ENCODE assay signal across 22 cellular contexts in the genomic region with DNA sequence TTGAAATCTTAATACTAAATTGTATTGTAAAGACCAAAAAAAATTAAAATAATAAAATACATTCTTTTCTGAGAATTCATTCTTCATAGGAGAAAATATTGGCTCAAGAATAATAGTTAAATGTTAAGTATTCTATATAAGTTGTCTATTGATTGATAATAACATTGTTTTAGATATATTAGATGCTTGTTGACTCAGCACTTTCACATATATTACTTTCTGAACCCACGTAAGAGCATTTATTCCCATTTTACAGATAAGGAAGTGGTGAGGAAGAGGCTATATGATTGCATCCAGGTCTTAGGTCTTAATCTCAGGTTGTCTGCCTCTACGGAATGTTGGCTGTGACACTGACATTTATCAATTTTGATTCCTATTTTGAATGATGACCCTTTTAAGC.
DNase-seq lines count a peak whose midpoint lies in the region; ATAC-seq, FAIRE-seq and TF ChIP-seq lines count a peak whose summit lies in the region.
"Had no signal": no experiment of that assay in that cellular context is flagged by ENCODE, and none has a peak within 500 bp of the region (broad histone marks: within the 10 kb centered on the region; RNA-seq: fewer than 3 reads in every experiment).

No MANE protein-coding gene starts in this region.

- H3K4me2 ChIP-seq in IMR-90 (ENCODE audit: low read depth, low read length) = no peak overlapping the region
- H3K4me2 ChIP-seq: BLaER1 had no signal

- H3K27ac ChIP-seq in IMR-90 (ENCODE audit: insufficient read depth, low read length) (no peak overlapping the region), pancreas (no peak overlapping the region)
- H3K27ac ChIP-seq: BLaER1, C4-2B had no signal

- no peak overlapping the region for H2BK120ac ChIP-seq in IMR-90 (ENCODE audit: low read depth, low read length)

- dilution Hi-C loops in IMR-90 (cut with HindIII; ENCODE audit: low sequenced_read_pairs, unreplicated experiment) = no loop called here

- H3K9me1 ChIP-seq in IMR-90 (ENCODE audit: insufficient read depth, low read length) = no peaks in the 10 kb centered on the region

- ATAC-seq in IMR-90 (ENCODE audit: low read depth) = no peak
- no peak for ATAC-seq in pancreas
- no peak for ATAC-seq in T-helper 17 cell
- ATAC-seq: CD8-positive, alpha-beta T cell had no signal

- no peak overlapping the region for H4K5ac ChIP-seq in IMR-90 (ENCODE audit: low read depth, low read length)

- no peak overlapping the region for H3K14ac ChIP-seq in IMR-90 (replicated peaks; ENCODE audit: low read depth, low read length)

- H3K36me3 Mint-ChIP-seq in T-helper 17 cell (ENCODE audit: low read depth) = peaks cover 2% of the 10 kb centered on the region
- H3K36me3 Mint-ChIP-seq: CD4-positive, CD25-positive, alpha-beta regulatory T cell; CD8-positive, alpha-beta T cell had no signal

- no peak overlapping the region for H3K18ac ChIP-seq in IMR-90 (ENCODE audit: low read depth, low read length)

- H3K56ac ChIP-seq in IMR-90 (ENCODE audit: extremely low read depth, insufficient read depth, low read length) = no peak overlapping the region

- DNase-seq in IMR-90 = no peak
- no peak for DNase-seq in pancreas
- no peak for DNase-seq in NCI-H128 (lab: John Stamatoyannopoulos, UW; ENCODE audit: unreplicated experiment)
- no peak for DNase-seq in T-helper 17 cell
- DNase-seq in central memory CD4-positive, alpha-beta T cell = no peak
- DNase-seq: CD4-positive, CD25-positive, alpha-beta regulatory T cell; CD8-positive, alpha-beta T cell; DMS 273 treated with DMSO at 0.1 percent for 48 hours; DMS79; EL; GDM1; GOT3; HFFc6 had no signal

- no peak overlapping the region for H2AK9ac ChIP-seq in IMR-90 (replicated peaks; ENCODE audit: low read depth, low read length, poor library complexity)

- no peaks in the 10 kb centered on the region for H3K4me1 ChIP-seq in IMR-90 (ENCODE audit: control insufficient read depth, insufficient read depth, low read length)
- H3K4me1 ChIP-seq in pancreas = no peaks in the 10 kb centered on the region
- H3K4me1 ChIP-seq: BLaER1 had no signal

- H4K8ac ChIP-seq in IMR-90 (ENCODE audit: low read depth in 2 of 2, low read length in 2 of 2) = no peak overlapping the region

- peak; percentile 72 for FAIRE-seq in endometrium (lab: Jason Lieb, UNC)
- FAIRE-seq in pancreas (lab: Jason Lieb, UNC) = peak; percentile 49
- FAIRE-seq: D721Med, GM12891, GM18507, H54 had no signal

- POLR2A ChIA-PET in IMR-90 (lab: Charles Lee; ENCODE audit: unreplicated experiment) = no interaction called here

- no peak overlapping the region for H2BK5ac ChIP-seq in IMR-90 (ENCODE audit: low read depth, low read length, poor library complexity, severe bottlenecking)

- in situ Hi-C loops in IMR-90 (cut with MboI; ENCODE audit: low sequenced_read_pairs) = no loop called here

- no CpG with 5 or more reads among the region's 2 CpGs for WGBS in IMR-90 (ENCODE audit: extremely low coverage in 2 of 2, insufficient read length in 1 of 2), 2 experiments
- WGBS in pancreas, 2 donors = 93 to 95% methylated on average over 2 of the region's 2 CpGs

- H3K4me3 ChIP-seq in IMR-90 (ENCODE audit: insufficient read depth, low read depth, low read length) (no peak overlapping the region), pancreas (no peak overlapping the region)
- H3K4me3 ChIP-seq: BLaER1, HAP-1 had no signal

- no peak overlapping the region for H3K4ac ChIP-seq in IMR-90 (ENCODE audit: low read depth, low read length)

- no peak overlapping the region for H3K4me3 Mint-ChIP-seq in T-helper 17 cell
- H3K4me3 Mint-ChIP-seq: B cell; CD4-positive, CD25-positive, alpha-beta regulatory T cell; CD8-positive, alpha-beta T cell; HFFc6 had no signal

- H3K23ac ChIP-seq in IMR-90 (ENCODE audit: low read depth, low read length) = no peak overlapping the region

- no peaks in the 10 kb centered on the region for H3K4me1 Mint-ChIP-seq in T-helper 17 cell
- H3K4me1 Mint-ChIP-seq: B cell; CD4-positive, CD25-positive, alpha-beta regulatory T cell had no signal

- intact Hi-C loops in IMR-90 (cut with micrococcal nuclease) = no loop called here
- intact Hi-C loops in pancreas (cut with DNase I) = no loop called here

- H4K20me1 ChIP-seq in IMR-90 (ENCODE audit: insufficient read depth, low read length) = no peaks in the 10 kb centered on the region
- H4K20me1 ChIP-seq: BLaER1 had no signal

- H3K9me3 ChIP-seq in IMR-90 (ENCODE audit: control insufficient read depth, insufficient read depth, low read length) (peaks cover 3% of the 10 kb centered on the region; the same call in 1 of the 2 replicates), pancreas (no peaks in the 10 kb centered on the region), T-helper 17 cell (ENCODE audit: control insufficient read depth, low read length, poor library complexity, severe bottlenecking) (no peaks in the 10 kb centered on the region)
- H3K9me3 ChIP-seq: BLaER1, HAP-1 had no signal

- H3K27ac Mint-ChIP-seq in T-helper 17 cell = no peak overlapping the region
- H3K27ac Mint-ChIP-seq: B cell; CD4-positive, CD25-positive, alpha-beta regulatory T cell; CD8-positive, alpha-beta T cell; HFFc6 had no signal

- no peak overlapping the region for H3K9ac ChIP-seq in IMR-90 (ENCODE audit: low read depth, low read length)
- H3K9ac ChIP-seq: BLaER1 had no signal

- no peak for TF ChIP-seq RAD21 in IMR-90 (IDR thresholded peaks at IDR 0.05; ENCODE audit: low read length)

- H3K27me3 ChIP-seq in IMR-90 (ENCODE audit: control insufficient read depth, insufficient read depth, low read length) (no peaks in the 10 kb centered on the region), pancreas (no peaks in the 10 kb centered on the region)
- H3K27me3 ChIP-seq: BLaER1 had no signal

- H2BK15ac ChIP-seq in IMR-90 (ENCODE audit: low read depth, low read length) = no peak overlapping the region

- BruUV-seq in IMR-90 (replicated peaks; lab: Mats Ljungman, UMichigan) = no TSS peak

- no peak for TF ChIP-seq POLR2A in IMR-90 (IDR thresholded peaks at IDR 0.05; ENCODE audit: low read depth, low read length)

- CTCF ChIA-PET in IMR-90 (lab: Yijun Ruan, JAX) = no interaction called here

- H3K27me3 Mint-ChIP-seq in T-helper 17 cell = no peaks in the 10 kb centered on the region
- H3K27me3 Mint-ChIP-seq: B cell; CD4-positive, CD25-positive, alpha-beta regulatory T cell had no signal

- H3K36me3 ChIP-seq in IMR-90 (ENCODE audit: control insufficient read depth, insufficient read depth, low read length) (no peaks in the 10 kb centered on the region), pancreas (no peaks in the 10 kb centered on the region)
- H3K36me3 ChIP-seq: BLaER1, HAP-1 had no signal

- H2AK5ac ChIP-seq in IMR-90 (ENCODE audit: low read depth, low read length) = no peak overlapping the region

- H3K79me1 ChIP-seq in IMR-90 (ENCODE audit: low read depth in 1 of 2, low read length in 2 of 2) = no peaks in the 10 kb centered on the region

- H2BK20ac ChIP-seq in IMR-90 (ENCODE audit: low read depth, low read length) = no peak overlapping the region

- no peak overlapping the region for H2AFZ ChIP-seq in IMR-90 (replicated peaks; ENCODE audit: low read length, poor library complexity)

- H4K91ac ChIP-seq in IMR-90 (ENCODE audit: insufficient read depth, low read depth, low read length) = no peak overlapping the region

- TF ChIP-seq CTCF in IMR-90 (conservative IDR thresholded peaks at IDR 0.05; ENCODE audit: low read depth, low read length) (no peak), pancreas (IDR thresholded peaks at IDR 0.05) (no peak)

TF ChIP-seq in IMR-90, 13 proteins besides CTCF, POLR2A, EP300 and RAD21:
- TF ChIP-seq CEBPB (IDR thresholded peaks at IDR 0.05; ENCODE audit: low read depth, low read length) = no peak
- peak; percentile 58; the same call in 1 of the 2 replicates for TF ChIP-seq MAFK (IDR thresholded peaks at IDR 0.05; ENCODE audit: low read depth, low read length)
- no peak for TF ChIP-seq MAZ (IDR thresholded peaks at IDR 0.05; ENCODE audit: borderline replicate concordance, low read depth, low read length)
